Comparison of ENCODE assay signal across 7 cellular contexts in genomic region chr2:8676191-8676914, GRCh38. TPM values are rescaled to one million over a fixed set of nuclear protein-coding genes. Genes with fewer than 3 reads are reported as not detected.
DNase-seq lines count a peak whose midpoint lies in the region; ATAC-seq and TF ChIP-seq lines count a peak whose summit lies in the region.

No MANE protein-coding gene starts in this region.

- peak overlapping the region; percentile 40 for H3K4me3 ChIP-seq in MG63
- peak overlapping the region in 2 of 3 donors; percentile 9 to 73 for H3K4me3 ChIP-seq in thyroid gland (replicated peaks in 1 of 3)

- H3K27ac ChIP-seq in thyroid gland = peak overlapping the region; percentile 95 to 97 (median 96)

- peak in 1 of 2 donors; percentile 74 for TF ChIP-seq POLR2A in thyroid gland (IDR thresholded peaks at IDR 0.05)

- H3K9me3 ChIP-seq in MG63 (peaks cover 24% of the 10 kb centered on the region), thyroid gland (no peaks in the 10 kb centered on the region)

- H3K4me1 ChIP-seq in thyroid gland = peaks cover 32 to 33% of the 10 kb centered on the region in 2 donors

- no peak for ATAC-seq in GM18873 (IDR thresholded peaks at IDR 0.05; ENCODE audit: low FRiP score, unreplicated experiment)

- 22 to 36% methylated on average over 33 to 45 of the region's 51 CpGs for WGBS in thyroid gland, 2 donors

- H3K36me3 ChIP-seq in MG63 (no peaks in the 10 kb centered on the region), thyroid gland (no peaks in the 10 kb centered on the region)

- no peak for TF ChIP-seq CTCF in thyroid gland (IDR thresholded peaks at IDR 0.05)

- DNase-seq in MG63 = peak; percentile 93
- DNase-seq in epidermal melanocyte (ENCODE audit: insufficient read length, low spot score) = peak; percentile 68
- DNase-seq in lung microvascular endothelial cell (ENCODE audit: low read depth in 2 of 2) = peak; percentile 57 to 71
- peak; percentile 85 to 90 for DNase-seq in thyroid gland
- DNase-seq in NCI-H2171 treated with DMSO at 0.1 percent for 48 hours (lab: John Stamatoyannopoulos, UW) = no peak
- no peak for DNase-seq in activated gamma-delta T cell treated with Interleukin-2 at 50 U/mL for 16 hours

- H3K27me3 ChIP-seq in MG63 (no peaks in the 10 kb centered on the region), thyroid gland (no peaks in the 10 kb centered on the region)

- intact Hi-C loops in thyroid gland (cut with DNase I) = no loop called here

RNA-seq across cellular contexts. Expression of gene ID2, which starts 5.5 kb away (rescaled TPM):
- total RNA-seq in MG63 (2014; rRNA removed; shearing (Covaris generic); ENCODE audit: low replicate concordance) = 64.1 and 77.3 TPM in 2 replicates
- total RNA-seq in lung microvascular endothelial cell = 28.1 and 141 TPM in 2 replicates
- 100 to 1,000 TPM; 226 to 298 (median 247) TPM for total RNA-seq in thyroid gland

Comparison
In these comparisons a context has a peak if more than half of its experiments do, and no peak if none do; other contexts are left out.
1. DNase-seq: peak in MG63 (single experiment), epidermal melanocyte (single experiment), lung microvascular endothelial cell (2 of 2) and thyroid gland (2 of 2); none in NCI-H2171 treated with DMSO at 0.1 percent for 48 hours (single experiment) and activated gamma-delta T cell treated with Interleukin-2 at 50 U/mL for 16 hours (single experiment).